In genomic region chr5:67089200-67089725, GRCh38 we compare ENCODE assay signal across 12 cellular contexts.
DNase-seq lines count a peak whose midpoint lies in the region; ATAC-seq and TF ChIP-seq lines count a peak whose summit lies in the region.
"Had no signal": no experiment of that assay in that cellular context is flagged by ENCODE, and none has a peak within 500 bp of the region (broad histone marks: within the 10 kb centered on the region; RNA-seq: fewer than 3 reads in every experiment).

No MANE protein-coding gene starts in this region.

- no peak overlapping the region for H3K4me3 Mint-ChIP-seq in MCF 10A (ENCODE audit: unreplicated experiment)
- H3K4me3 Mint-ChIP-seq in WTC11, result no peak overlapping the region
- H3K4me3 Mint-ChIP-seq: activated CD4-positive, alpha-beta memory T cell treated with anti-CD3 and anti-CD28 coated beads, Interleukin-2, amount 10 ng/mL, durations not matched to agents 7 days and 5 days; activated naive CD8-positive, alpha-beta T cell; nephron progenitor cell; stimulated activated naive CD8-positive, alpha-beta T cell treated with anti-CD3 and anti-CD28 coated beads, Interleukin-15, Interleukin-2, amounts not matched to agents 100 ng/mL and 50 ng/mL, for 24 hours had no signal

- POLR2A ChIA-PET in MCF 10A (lab: Yijun Ruan, JAX) (interaction anchor here (1.6 to 1.8 kb wide), 2 partner anchors 30 to 100 kb away, joined by 5 to 9 read pairs; no protein-coding TSS in a partner anchor), WTC11 (lab: Charles Lee) (no interaction called here)

- no peak for TF ChIP-seq POLR2A in breast epithelium (IDR thresholded peaks at IDR 0.05)
- TF ChIP-seq POLR2A in gastroesophageal sphincter (IDR thresholded peaks at IDR 0.05), result no peak
- no peak for TF ChIP-seq POLR2A in suprapubic skin (IDR thresholded peaks at IDR 0.05)

- H3K27ac ChIP-seq in breast epithelium (peak overlapping the region; percentile 71 to 78), gastroesophageal sphincter (peak overlapping the region in 3 of 4 donors; percentile 48 to 60 (median 57)), suprapubic skin (peak overlapping the region; percentile 16)

- H3K36me3 Mint-ChIP-seq in MCF 10A (ENCODE audit: insufficient read depth, unreplicated experiment) (no peaks in the 10 kb centered on the region), WTC11 (peaks cover 2% of the 10 kb centered on the region; the same call in 1 of the 2 replicates)

- no TSS peak for BruUV-seq in MCF 10A (replicated peaks; lab: Mats Ljungman, UMichigan)

- DNase-seq in breast epithelium (ENCODE audit: low spot score in 2 of 2) (peak in 1 of 2 donors; percentile 36), MCF 10A (ENCODE audit: unreplicated experiment) (no peak), WTC11 (ENCODE audit: low spot score) (no peak), suprapubic skin (ENCODE audit: low spot score in 2 of 2) (no peak), HuH-7.5 (ENCODE audit: low spot score) (no peak), NCI-H2171 (lab: John Stamatoyannopoulos, UW) (no peak)
- DNase-seq: activated CD4-positive, alpha-beta memory T cell treated with anti-CD3 and anti-CD28 coated beads, Interleukin-2, amount 10 ng/mL, durations not matched to agents 7 days and 5 days; nephron progenitor cell had no signal

- no peak for TF ChIP-seq EP300 in gastroesophageal sphincter (IDR thresholded peaks at IDR 0.05)
- no peak for TF ChIP-seq EP300 in suprapubic skin (IDR thresholded peaks at IDR 0.05)

- intact Hi-C loops in breast epithelium (cut with DNase I; ENCODE audit: low total_unique reads), result no loop called here
- intact Hi-C loops in MCF 10A (cut with micrococcal nuclease), result no loop called here

- CTCF ChIA-PET in MCF 10A (lab: Yijun Ruan, JAX) (no interaction called here), WTC11 (lab: Charles Lee) (no interaction called here)

- no peak overlapping the region for H3K4me3 ChIP-seq in breast epithelium
- no peak overlapping the region for H3K4me3 ChIP-seq in gastroesophageal sphincter
- no peak overlapping the region for H3K4me3 ChIP-seq in suprapubic skin

- WGBS in gastroesophageal sphincter (ENCODE audit: low coverage in 1 of 2), 2 donors, result 47% methylated on average over 3 of the region's 4 CpGs; no CpG with 5 or more reads in 1 of the 2 donors
- WGBS in suprapubic skin, result 52% methylated on average over 4 of the region's 4 CpGs

- H3K4me1 Mint-ChIP-seq in MCF 10A (ENCODE audit: insufficient read depth, unreplicated experiment), result peaks cover 9% of the 10 kb centered on the region
- peaks cover 24% of the 10 kb centered on the region for H3K4me1 Mint-ChIP-seq in WTC11
- H3K4me1 Mint-ChIP-seq: activated CD4-positive, alpha-beta memory T cell treated with anti-CD3 and anti-CD28 coated beads, Interleukin-2, amount 10 ng/mL, durations not matched to agents 7 days and 5 days had no signal

- H3K27me3 ChIP-seq in breast epithelium, result no peaks in the 10 kb centered on the region
- H3K27me3 ChIP-seq in gastroesophageal sphincter, result no peaks in the 10 kb centered on the region
- H3K27me3 ChIP-seq in suprapubic skin, result no peaks in the 10 kb centered on the region

- TF ChIP-seq CTCF in breast epithelium (IDR thresholded peaks at IDR 0.05), result no peak
- no peak for TF ChIP-seq CTCF in MCF 10A (IDR thresholded peaks at IDR 0.05; ENCODE audit: unreplicated experiment)
- no peak for TF ChIP-seq CTCF in WTC11 (IDR thresholded peaks at IDR 0.05)
- no peak for TF ChIP-seq CTCF in gastroesophageal sphincter (IDR thresholded peaks at IDR 0.05)
- TF ChIP-seq CTCF in suprapubic skin (IDR thresholded peaks at IDR 0.05), result no peak

- H3K9me3 ChIP-seq in breast epithelium, result no peaks in the 10 kb centered on the region
- H3K9me3 ChIP-seq in gastroesophageal sphincter, result no peaks in the 10 kb centered on the region
- no peaks in the 10 kb centered on the region for H3K9me3 ChIP-seq in suprapubic skin

- H3K36me3 ChIP-seq in breast epithelium (no peaks in the 10 kb centered on the region), gastroesophageal sphincter (peaks cover 0 to 6% of the 10 kb centered on the region in 2 donors), suprapubic skin (no peaks in the 10 kb centered on the region)

- H3K9me3 Mint-ChIP-seq in MCF 10A (ENCODE audit: unreplicated experiment), result no peaks in the 10 kb centered on the region
- no peaks in the 10 kb centered on the region for H3K9me3 Mint-ChIP-seq in WTC11
- H3K9me3 Mint-ChIP-seq: activated CD4-positive, alpha-beta memory T cell treated with anti-CD3 and anti-CD28 coated beads, Interleukin-2, amount 10 ng/mL, durations not matched to agents 7 days and 5 days; nephron progenitor cell; stimulated activated naive CD8-positive, alpha-beta T cell treated with anti-CD3 and anti-CD28 coated beads, Interleukin-15, Interleukin-2, amounts not matched to agents 100 ng/mL and 50 ng/mL, for 24 hours had no signal

- ATAC-seq in WTC11 (peak; percentile 34; the same call in 1 of the 2 replicates), gastroesophageal sphincter (no peak), GM21526 (IDR thresholded peaks at IDR 0.05; ENCODE audit: low FRiP score, unreplicated experiment) (no peak)

- H3K27ac Mint-ChIP-seq in MCF 10A (ENCODE audit: low read depth, unreplicated experiment) (no peak overlapping the region), WTC11 (no peak overlapping the region)
- H3K27ac Mint-ChIP-seq: activated CD4-positive, alpha-beta memory T cell treated with anti-CD3 and anti-CD28 coated beads, Interleukin-2, amount 10 ng/mL, durations not matched to agents 7 days and 5 days; activated naive CD8-positive, alpha-beta T cell; nephron progenitor cell; stimulated activated naive CD8-positive, alpha-beta T cell treated with anti-CD3 and anti-CD28 coated beads, Interleukin-15, Interleukin-2, amounts not matched to agents 100 ng/mL and 50 ng/mL, for 24 hours had no signal

- H3K4me1 ChIP-seq in breast epithelium, result peaks cover 3 to 10% of the 10 kb centered on the region in 2 donors
- peaks cover 9 to 50% (median 10%) of the 10 kb centered on the region in 3 donors for H3K4me1 ChIP-seq in gastroesophageal sphincter
- peaks cover 35% of the 10 kb centered on the region for H3K4me1 ChIP-seq in suprapubic skin

- H3K27me3 Mint-ChIP-seq in MCF 10A (ENCODE audit: insufficient read depth, unreplicated experiment) (no peaks in the 10 kb centered on the region), WTC11 (ENCODE audit: low read depth) (no peaks in the 10 kb centered on the region)
- H3K27me3 Mint-ChIP-seq: activated CD4-positive, alpha-beta memory T cell treated with anti-CD3 and anti-CD28 coated beads, Interleukin-2, amount 10 ng/mL, durations not matched to agents 7 days and 5 days; activated naive CD8-positive, alpha-beta T cell; stimulated activated naive CD8-positive, alpha-beta T cell treated with anti-CD3 and anti-CD28 coated beads, Interleukin-15, Interleukin-2, amounts not matched to agents 100 ng/mL and 50 ng/mL, for 24 hours had no signal

TF ChIP-seq in WTC11, 78 proteins besides CTCF, POLR2A, EP300 and RAD21 (continues in another document):
- TF ChIP-seq TEAD4 (CRISPR knock-in tag; IDR thresholded peaks at IDR 0.05) (no peak), AR (CRISPR knock-in tag; IDR thresholded peaks at IDR 0.05) (no peak), FOXP1 (CRISPR knock-in tag; IDR thresholded peaks at IDR 0.05; ENCODE audit: borderline replicate concordance) (no peak), STAT6 (CRISPR knock-in tag; conservative IDR thresholded peaks at IDR 0.05; ENCODE audit: low read depth) (no peak), ZMAT4 (CRISPR knock-in tag; IDR thresholded peaks at IDR 0.05) (no peak), ZNF232 (CRISPR knock-in tag; IDR thresholded peaks at IDR 0.05) (no peak), ZNF416 (CRISPR knock-in tag; IDR thresholded peaks at IDR 0.05) (no peak), NFATC4 (CRISPR knock-in tag; IDR thresholded peaks at IDR 0.05) (no peak)

Comparison
In these comparisons a context has a peak if more than half of its experiments do, and no peak if none do; other contexts are left out.
1. H3K27ac ChIP-seq: peak in every context shown above with its lines; median percentile 74 in breast epithelium; 57 in gastroesophageal sphincter; 16 in suprapubic skin.